ENCODE assay signal across 9 cellular contexts in genomic region chr16:11328172-11329079, GRCh38. TPM values are rescaled to one million over a fixed set of nuclear protein-coding genes. Genes with fewer than 3 reads are reported as not detected.
DNase-seq lines count a peak whose midpoint lies in the region; ATAC-seq and TF ChIP-seq lines count a peak whose summit lies in the region.
"Had no signal": no experiment of that assay in that cellular context is flagged by ENCODE, and none has a peak within 500 bp of the region (broad histone marks: within the 10 kb centered on the region; RNA-seq: fewer than 3 reads in every experiment).

No MANE protein-coding gene starts in this region.

- H3K9me3 ChIP-seq in GM23248 (ENCODE audit: low read depth) (no peaks in the 10 kb centered on the region), thoracic aorta (no peaks in the 10 kb centered on the region)

- in situ Hi-C loops in GM23248 (cut with MboI), result no loop called here

- H3K4me2 ChIP-seq in GM23248 (ENCODE audit: unreplicated experiment), result peak overlapping the region; percentile 76

- H3K4me1 ChIP-seq in GM23248 (ENCODE audit: insufficient read depth) (peaks cover 17% of the 10 kb centered on the region), thoracic aorta (ENCODE audit: control insufficient read depth in 1 of 2, low read depth in 2 of 2) (peaks cover 14 to 19% of the 10 kb centered on the region in 2 donors)

- no peaks in the 10 kb centered on the region for H3K27me3 ChIP-seq in GM23248 (replicated peaks; ENCODE audit: insufficient read depth)
- H3K27me3 ChIP-seq in thoracic aorta (replicated peaks; ENCODE audit: insufficient read depth), result no peaks in the 10 kb centered on the region

- peak; percentile 29 for TF ChIP-seq POLR2A in GM10847 (IDR thresholded peaks at IDR 0.05; ENCODE audit: extremely low read depth, insufficient read length)

- peak overlapping the region; percentile 50 for H3K4me3 ChIP-seq in GM23248
- H3K4me3 ChIP-seq in thoracic aorta, result no peak overlapping the region

- 12 to 14% methylated on average over 11 to 12 of the region's 12 CpGs for WGBS in GM23248 (ENCODE audit: low coverage in 1 of 2, low lambda C conversion rate in 2 of 2, missing lambda C conversion rate in 2 of 2), 2 experiments

- peak overlapping the region; percentile 31; the same call in 1 of the 2 replicates for H3K9ac ChIP-seq in GM23248

- peak; percentile 91 for ATAC-seq in thoracic aorta (ENCODE audit: insufficient number of reproducible peaks, low FRiP score, low read depth)

- TF ChIP-seq CTCF in thoracic aorta (IDR thresholded peaks at IDR 0.05), result no peak

- peak overlapping the region; percentile 25 for H3K27ac ChIP-seq in GM23248
- H3K27ac ChIP-seq in thoracic aorta, result no peak overlapping the region

- no peaks in the 10 kb centered on the region for H4K20me1 ChIP-seq in GM23248 (ENCODE audit: insufficient read depth)

- H3K9me2 ChIP-seq in GM23248 (ENCODE audit: insufficient read depth), result no peaks in the 10 kb centered on the region

- H2AFZ ChIP-seq in GM23248, result no peak overlapping the region

- H3F3A ChIP-seq in GM23248 (ENCODE audit: insufficient read depth), result peaks cover 9% of the 10 kb centered on the region; the same call in 1 of the 2 replicates

- H3K36me3 ChIP-seq in GM23248 (ENCODE audit: low read depth) (no peaks in the 10 kb centered on the region), thoracic aorta (no peaks in the 10 kb centered on the region)

- H3K79me2 ChIP-seq in GM23248 (ENCODE audit: insufficient read depth), result no peaks in the 10 kb centered on the region

- DNase-seq in GM23248 (peak; percentile 96), KG1 (lab: John Stamatoyannopoulos, UW) (peak; percentile 66), mucosa of gallbladder (ENCODE audit: low spot score) (peak; percentile 75), thoracic aorta (ENCODE audit: low spot score) (no peak), occipital lobe (lab: John Stamatoyannopoulos, UW) (no peak)
- peak; percentile 44 for DNase-seq in activated CD4-positive, CD25-positive, alpha-beta regulatory T cell treated with anti-CD3 and anti-CD28 coated beads, Interleukin-2, amount 50 U/mL, for 72 hours
- DNase-seq in effector CD8-positive, alpha-beta T cell (lab: John Stamatoyannopoulos, UW), result peak; percentile 9

RNA-seq across cellular contexts. Expression of gene RMI2, which starts 16.8 kb away (rescaled TPM):
- 8.5 and 20.6 TPM in 2 replicates for total RNA-seq in GM23248 (2014; rRNA removed; shearing (Covaris generic))
- 11.9 and 12.8 TPM in 2 replicates for polyA plus RNA-seq in GM23248 (2016; fragmentation: Nextera tagmentation; extraction: Ambion mirVana)
- total RNA-seq in mucosa of gallbladder, result 4.4 TPM
- under 1 TPM in 1 of 2 donors, not detected in 1; 0.49 TPM for total RNA-seq in thoracic aorta
- 4.1 TPM for total RNA-seq in occipital lobe

RNA-seq across cellular contexts. Expression of gene PRM1, which starts 47.3 kb away (rescaled TPM):
- not detected in 2 replicates for total RNA-seq in GM23248 (2014; rRNA removed; shearing (Covaris generic))
- not detected in 2 replicates for polyA plus RNA-seq in GM23248 (2016; fragmentation: Nextera tagmentation; extraction: Ambion mirVana)
- total RNA-seq in mucosa of gallbladder (not detected), thoracic aorta (not detected), occipital lobe (not detected)
- total RNA-seq: lower leg skin had no signal

RNA-seq across cellular contexts. Expression of gene PRM2, which starts 52.1 kb away (rescaled TPM):
- not detected in 2 replicates for total RNA-seq in GM23248 (2014; rRNA removed; shearing (Covaris generic))
- polyA plus RNA-seq in GM23248 (2016; fragmentation: Nextera tagmentation; extraction: Ambion mirVana), result not detected in 2 replicates
- not detected for total RNA-seq in mucosa of gallbladder
- total RNA-seq in thoracic aorta, result not detected
- total RNA-seq in occipital lobe, result not detected

RNA-seq across cellular contexts. Expression of gene PRM3, which starts 55.0 kb away (rescaled TPM):
- not detected in 2 replicates for total RNA-seq in GM23248 (2014; rRNA removed; shearing (Covaris generic))
- not detected in 2 replicates for polyA plus RNA-seq in GM23248 (2016; fragmentation: Nextera tagmentation; extraction: Ambion mirVana)
- total RNA-seq in mucosa of gallbladder, result not detected
- not detected for total RNA-seq in thoracic aorta
- total RNA-seq in occipital lobe, result not detected
- total RNA-seq: lower leg skin had no signal

RNA-seq across cellular contexts. Expression of gene TNP2, which starts 59.3 kb away (rescaled TPM):
- total RNA-seq in GM23248 (2014; rRNA removed; shearing (Covaris generic)), result not detected in 2 replicates
- not detected in 2 replicates for polyA plus RNA-seq in GM23248 (2016; fragmentation: Nextera tagmentation; extraction: Ambion mirVana)
- total RNA-seq in mucosa of gallbladder, result not detected
- not detected for total RNA-seq in thoracic aorta
- total RNA-seq in occipital lobe, result not detected
- total RNA-seq: lower leg skin had no signal

Comparison
In these comparisons a context has a peak if more than half of its experiments do, and no peak if none do; other contexts are left out.
1. DNase-seq: peak in GM23248 (single experiment), KG1 (single experiment), activated CD4-positive, CD25-positive, alpha-beta regulatory T cell treated with anti-CD3 and anti-CD28 coated beads, Interleukin-2, amount 50 U/mL, for 72 hours (single experiment), effector CD8-positive, alpha-beta T cell (single experiment) and mucosa of gallbladder (single experiment); none in thoracic aorta (single experiment) and occipital lobe (single experiment).